Comparison of ENCODE assay signal across 9 cellular contexts in the genomic region with DNA sequence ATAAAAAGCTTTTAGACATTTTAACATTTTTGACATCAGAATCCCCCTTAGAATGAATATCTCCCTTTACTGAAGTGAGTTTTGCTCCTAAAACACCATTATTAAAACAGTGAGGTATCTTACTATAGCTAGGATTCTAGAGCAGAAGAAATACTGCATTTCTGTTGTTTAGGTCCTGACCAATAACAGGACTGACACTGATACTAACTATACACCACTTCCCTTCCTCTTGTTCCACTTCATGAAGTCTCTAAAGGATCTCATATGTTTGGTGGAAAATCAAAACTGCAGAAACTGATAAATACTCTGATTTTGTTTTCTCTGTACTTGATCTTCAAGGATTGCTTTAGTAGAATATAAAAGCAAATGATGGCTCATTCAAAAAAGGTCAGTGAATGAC.
"Had no signal": no experiment of that assay in that cellular context is flagged by ENCODE, and none has a peak within 500 bp of the region (broad histone marks: within the 10 kb centered on the region; RNA-seq: fewer than 3 reads in every experiment).

No MANE protein-coding gene starts in this region.

- DNase-seq: GM23248, GOT3, H7, HFFc6, IMR-90, KG1 had no signal

- H3K4me3 Mint-ChIP-seq: HFFc6 had no signal

- FAIRE-seq: HTR-8/SVneo, K562 had no signal

- ATAC-seq: HCT116, K562 had no signal

- H3K27ac Mint-ChIP-seq: HFFc6 had no signal
